In the genomic region with DNA sequence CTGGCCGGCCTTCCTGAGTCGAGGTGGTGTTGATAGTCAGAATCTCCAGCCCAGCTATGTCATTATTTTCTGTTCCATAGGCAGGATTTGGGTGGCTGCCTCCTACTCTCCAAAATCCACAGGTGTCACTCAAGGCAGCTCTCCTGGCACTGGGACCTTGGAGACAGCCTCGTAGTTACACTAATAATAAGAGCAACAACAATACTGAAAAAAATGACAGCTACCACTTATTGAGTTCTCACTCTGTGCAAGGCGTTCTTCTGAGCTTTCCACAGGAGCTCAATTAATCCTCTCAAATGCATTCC, we compare ENCODE assay signal across 20 cellular contexts. TPM values are rescaled to one million over a fixed set of nuclear protein-coding genes. Genes with fewer than 3 reads are reported as not detected.
DNase-seq lines count a peak whose midpoint lies in the region; ATAC-seq, FAIRE-seq and TF ChIP-seq lines count a peak whose summit lies in the region.
"Had no signal": no experiment of that assay in that cellular context is flagged by ENCODE, and none has a peak within 500 bp of the region (broad histone marks: within the 10 kb centered on the region; RNA-seq: fewer than 3 reads in every experiment).

No MANE protein-coding gene starts in this region.

- H3K4me2 ChIP-seq in keratinocyte (ENCODE audit: control insufficient read depth, extremely low read depth, insufficient read depth, low read depth, low read length), result peak overlapping the region; percentile 34
- H3K4me2 ChIP-seq: BLaER1 had no signal

- no peaks in the 10 kb centered on the region for H3K36me3 Mint-ChIP-seq in endothelial cell (ENCODE audit: low read depth, unreplicated experiment)
- H3K36me3 Mint-ChIP-seq: CD8-positive, alpha-beta T cell had no signal

- H3K27ac ChIP-seq in keratinocyte (ENCODE audit: control insufficient read depth, insufficient read depth, low read length), result no peak overlapping the region
- H3K27ac ChIP-seq: BLaER1, SJSA1 had no signal

- ATAC-seq in GM18502 (IDR thresholded peaks at IDR 0.05; ENCODE audit: poor library complexity, unreplicated experiment), result no peak
- ATAC-seq: CD8-positive, alpha-beta T cell; K562; PC-3 had no signal

- H3K79me2 ChIP-seq in keratinocyte (ENCODE audit: control insufficient read depth, insufficient read depth, low read length), result no peaks in the 10 kb centered on the region

- H2AFZ ChIP-seq in keratinocyte (ENCODE audit: control insufficient read depth, low read length), result no peak overlapping the region

- no peaks in the 10 kb centered on the region for H3K9me1 ChIP-seq in keratinocyte (ENCODE audit: control insufficient read depth, extremely low read depth, insufficient read depth, low read length)

- DNase-seq in NCI-H1105 treated with DMSO at 0.1 percent for 48 hours (lab: John Stamatoyannopoulos, UW) (peak; percentile 90), NCI-H1105 (lab: John Stamatoyannopoulos, UW) (no peak), NCI-H2029 treated with DMSO at 0.1 percent for 48 hours (lab: John Stamatoyannopoulos, UW) (peak; percentile 93), endothelial cell (ENCODE audit: low spot score) (no peak), keratinocyte (ENCODE audit: low read depth, low spot score) (no peak), SW 1271 (lab: John Stamatoyannopoulos, UW) (no peak), NCI-H1092 (lab: John Stamatoyannopoulos, UW) (no peak)
- DNase-seq: CD8-positive, alpha-beta T cell; GF-D8; MV-4-11; NCI-H446 treated with DMSO at 0.1 percent for 48 hours; PC-3 had no signal

- no peaks in the 10 kb centered on the region for H4K20me1 ChIP-seq in keratinocyte (ENCODE audit: control insufficient read depth, extremely low read depth, insufficient read depth, low read length)
- H4K20me1 ChIP-seq: BLaER1 had no signal

- H3K4me1 Mint-ChIP-seq in endothelial cell (ENCODE audit: unreplicated experiment), result peaks cover 16% of the 10 kb centered on the region

- no peak overlapping the region for H3K4me3 Mint-ChIP-seq in endothelial cell (ENCODE audit: unreplicated experiment)
- H3K4me3 Mint-ChIP-seq: CD8-positive, alpha-beta T cell had no signal

- H3K4me1 ChIP-seq in keratinocyte (ENCODE audit: control insufficient read depth, extremely low read depth, insufficient read depth, low read length), result no peaks in the 10 kb centered on the region
- H3K4me1 ChIP-seq: BLaER1, SJSA1 had no signal

- H3K27me3 Mint-ChIP-seq in endothelial cell (ENCODE audit: unreplicated experiment), result peaks cover 6% of the 10 kb centered on the region

- H3K27ac Mint-ChIP-seq in endothelial cell (ENCODE audit: unreplicated experiment), result peak overlapping the region; percentile 94
- H3K27ac Mint-ChIP-seq: CD8-positive, alpha-beta T cell had no signal

- no peak overlapping the region for H3K4me3 ChIP-seq in keratinocyte (ENCODE audit: control insufficient read depth in 2 of 3, extremely low read depth in 1 of 3, insufficient read depth in 2 of 3, low read depth in 1 of 3, low read length in 3 of 3)
- H3K4me3 ChIP-seq: BLaER1, K562, SJSA1 had no signal

- H3K9ac ChIP-seq in keratinocyte (ENCODE audit: control insufficient read depth, extremely low read depth, insufficient read depth, low read length), result no peak overlapping the region
- H3K9ac ChIP-seq: BLaER1 had no signal

- TF ChIP-seq CTCF in endothelial cell (IDR thresholded peaks at IDR 0.05; ENCODE audit: unreplicated experiment) (no peak), keratinocyte (optimal IDR thresholded peaks at IDR 0.05 in 1 of 3, IDR thresholded peaks at IDR 0.05 in 1 of 3, conservative IDR thresholded peaks at IDR 0.05 in 1 of 3; ENCODE audit: extremely low read depth in 1 of 3, insufficient read depth in 2 of 3, low read length in 3 of 3) (no peak)

- H3K9me3 Mint-ChIP-seq in endothelial cell (ENCODE audit: unreplicated experiment), result no peaks in the 10 kb centered on the region

- no peaks in the 10 kb centered on the region for H3K36me3 ChIP-seq in keratinocyte (ENCODE audit: control insufficient read depth in 2 of 2, extremely low read depth in 1 of 2, insufficient read depth in 2 of 2, low read length in 2 of 2)
- H3K36me3 ChIP-seq: BLaER1, SJSA1 had no signal

- FAIRE-seq in keratinocyte (lab: Jason Lieb, UNC), result peak; percentile 46
- FAIRE-seq: A204.1, GM12892, K562 had no signal

- H3K27me3 ChIP-seq in keratinocyte (ENCODE audit: control insufficient read depth, extremely low read depth, insufficient read depth, low read length), result no peaks in the 10 kb centered on the region
- H3K27me3 ChIP-seq: BLaER1, SJSA1 had no signal

- H3K9me3 ChIP-seq in keratinocyte (ENCODE audit: control insufficient read depth, low read depth, low read length), result no peaks in the 10 kb centered on the region
- H3K9me3 ChIP-seq: SJSA1 had no signal

- dilution Hi-C loops in keratinocyte (cut with MboI; ENCODE audit: extremely low pct_ligation_motif_present, low sequenced_read_pairs), result no loop called here

RNA-seq across cellular contexts. Expression of gene KLK12, which starts 12.2 kb away (rescaled TPM):
- total RNA-seq in endothelial cell (ENCODE audit: unreplicated experiment), result not detected
- not detected in 3 replicates for polyA plus RNA-seq in keratinocyte
- not detected for polyA plus RNA-seq in keratinocyte (2011; ENCODE audit: low read depth)
- polyA plus RNA-seq in keratinocyte (2011; cell fraction: cytosol; rRNA removed), result not detected in 2 replicates
- not detected in 2 replicates for polyA plus RNA-seq in keratinocyte (2011; cell fraction: nucleus; rRNA removed)
- not detected in 2 replicates for polyA plus RNA-seq in keratinocyte (2012; ENCODE audit: low replicate concordance)
- polyA minus RNA-seq in keratinocyte, result not detected in 3 replicates
- polyA minus RNA-seq in keratinocyte (2011; cell fraction: cytosol; rRNA and poly(A)+ RNA removed), result not detected
- not detected in 2 replicates for polyA minus RNA-seq in keratinocyte (2011; cell fraction: nucleus; rRNA and poly(A)+ RNA removed)
- total RNA-seq: CD8-positive, alpha-beta T cell; H4; K562; PC-3; SJSA1 had no signal
- polyA plus RNA-seq: K562 had no signal

RNA-seq across cellular contexts. Expression of gene KLK13, which starts 17.9 kb away (rescaled TPM):
- 0.67 TPM for total RNA-seq in endothelial cell (ENCODE audit: unreplicated experiment)
- polyA plus RNA-seq in keratinocyte, result 2.0 to 4.4 TPM (median 2.8 TPM) in 3 replicates
- polyA plus RNA-seq in keratinocyte (2011; ENCODE audit: low read depth), result 8.8 TPM
- 4.4 and 6.1 TPM in 2 replicates for polyA plus RNA-seq in keratinocyte (2011; cell fraction: cytosol; rRNA removed)
- 5.7 and 8.5 TPM in 2 replicates for polyA plus RNA-seq in keratinocyte (2011; cell fraction: nucleus; rRNA removed)
- 2.1 and 12.8 TPM in 2 replicates for polyA plus RNA-seq in keratinocyte (2012; ENCODE audit: low replicate concordance)
- 1.9 to 5.5 TPM (median 4.8 TPM) in 3 replicates for polyA minus RNA-seq in keratinocyte
- 3.3 TPM for polyA minus RNA-seq in keratinocyte (2011; cell fraction: cytosol; rRNA and poly(A)+ RNA removed)
- 1.0 and 3.7 TPM in 2 replicates for polyA minus RNA-seq in keratinocyte (2011; cell fraction: nucleus; rRNA and poly(A)+ RNA removed)
- total RNA-seq: CD8-positive, alpha-beta T cell; H4; HT-29; PC-3; SJSA1 had no signal

RNA-seq across cellular contexts. Expression of gene KLK11, which starts 20.6 kb away (rescaled TPM):
- total RNA-seq in endothelial cell (ENCODE audit: unreplicated experiment), result not detected
- polyA plus RNA-seq in keratinocyte, result 12.8 to 39.0 TPM (median 18.0 TPM) in 3 replicates
- polyA plus RNA-seq in keratinocyte (2011; ENCODE audit: low read depth), result 70.5 TPM
- polyA plus RNA-seq in keratinocyte (2011; cell fraction: cytosol; rRNA removed), result 29.1 and 35.1 TPM in 2 replicates
- 57.0 and 68.1 TPM in 2 replicates for polyA plus RNA-seq in keratinocyte (2011; cell fraction: nucleus; rRNA removed)
- 16.1 and 182 TPM in 2 replicates for polyA plus RNA-seq in keratinocyte (2012; ENCODE audit: low replicate concordance)
- polyA minus RNA-seq in keratinocyte, result 8.1 to 22.2 TPM (median 10.7 TPM) in 3 replicates
- polyA minus RNA-seq in keratinocyte (2011; cell fraction: cytosol; rRNA and poly(A)+ RNA removed), result 38.9 TPM
- 14.5 and 16.5 TPM in 2 replicates for polyA minus RNA-seq in keratinocyte (2011; cell fraction: nucleus; rRNA and poly(A)+ RNA removed)
- total RNA-seq: CD8-positive, alpha-beta T cell; H4; K562; PC-3; SJSA1 had no signal
- polyA plus RNA-seq: K562 had no signal

RNA-seq across cellular contexts. Expression of gene KLK10, which starts 27.5 kb away (rescaled TPM):
- 11.1 TPM for total RNA-seq in endothelial cell (ENCODE audit: unreplicated experiment)
- 56.3 to 97.5 TPM (median 95.3 TPM) in 3 replicates for polyA plus RNA-seq in keratinocyte
- polyA plus RNA-seq in keratinocyte (2011; ENCODE audit: low read depth), result 229 TPM
- 130 and 165 TPM in 2 replicates for polyA plus RNA-seq in keratinocyte (2011; cell fraction: cytosol; rRNA removed)
- polyA plus RNA-seq in keratinocyte (2011; cell fraction: nucleus; rRNA removed), result 213 and 216 TPM in 2 replicates
- 105 and 359 TPM in 2 replicates for polyA plus RNA-seq in keratinocyte (2012; ENCODE audit: low replicate concordance)
- polyA minus RNA-seq in keratinocyte, result 56.9 to 212 TPM (median 115 TPM) in 3 replicates
- polyA minus RNA-seq in keratinocyte (2011; cell fraction: cytosol; rRNA and poly(A)+ RNA removed), result 217 TPM
- 112 and 176 TPM in 2 replicates for polyA minus RNA-seq in keratinocyte (2011; cell fraction: nucleus; rRNA and poly(A)+ RNA removed)
- total RNA-seq: CD8-positive, alpha-beta T cell; H4; SJSA1 had no signal
- polyA plus RNA-seq: K562 had no signal

RNA-seq across cellular contexts. Expression of gene KLK14, which starts 35.7 kb away (rescaled TPM):
- total RNA-seq in endothelial cell (ENCODE audit: unreplicated experiment), result not detected
- 0.05 to 0.63 TPM (median 0.10 TPM) in 3 replicates for polyA plus RNA-seq in keratinocyte
- polyA plus RNA-seq in keratinocyte (2011; ENCODE audit: low read depth), result 2.6 TPM
- polyA plus RNA-seq in keratinocyte (2011; cell fraction: cytosol; rRNA removed), result 0.17 and 0.33 TPM in 2 replicates
- polyA plus RNA-seq in keratinocyte (2011; cell fraction: nucleus; rRNA removed), result 0.37 and 0.45 TPM in 2 replicates
- 0.73 and 11.4 TPM in 2 replicates for polyA plus RNA-seq in keratinocyte (2012; ENCODE audit: low replicate concordance)
- polyA minus RNA-seq in keratinocyte, result 0.23 to 0.46 TPM in 2 of 3 replicates, not detected in the other
- polyA minus RNA-seq in keratinocyte (2011; cell fraction: cytosol; rRNA and poly(A)+ RNA removed), result not detected
- not detected in 2 replicates for polyA minus RNA-seq in keratinocyte (2011; cell fraction: nucleus; rRNA and poly(A)+ RNA removed)
- total RNA-seq: CD8-positive, alpha-beta T cell; H4; HT-29; K562; PC-3; SJSA1 had no signal
- polyA plus RNA-seq: K562 had no signal

Comparison
In these comparisons a context has a peak if more than half of its experiments do, and no peak if none do; other contexts are left out.
1. DNase-seq: peak in NCI-H1105 treated with DMSO at 0.1 percent for 48 hours (single experiment) and NCI-H2029 treated with DMSO at 0.1 percent for 48 hours (single experiment); none in NCI-H1105 (single experiment), endothelial cell (single experiment), keratinocyte (single experiment), SW 1271 (0 of 2) and NCI-H1092 (single experiment).